In genomic region chr13:60230593-60230992, GRCh38 we compare ENCODE assay signal across 12 cellular contexts.
A peak's percentile ranks its signal among the peaks of the same experiment; 100 is the strongest.
DNase-seq lines count a peak whose midpoint lies in the region; ATAC-seq, FAIRE-seq and TF ChIP-seq lines count a peak whose summit lies in the region.
"Had no signal": no experiment of that assay in that cellular context is flagged by ENCODE, and none has a peak within 500 bp of the region (broad histone marks: within the 10 kb centered on the region; RNA-seq: fewer than 3 reads in every experiment).

No MANE protein-coding gene starts in this region.

- peak; percentile 87 for ATAC-seq in GM21390 (IDR thresholded peaks at IDR 0.05; ENCODE audit: unreplicated experiment)
- peak; percentile 54 for ATAC-seq in HG03354 (IDR thresholded peaks at IDR 0.05; ENCODE audit: poor library complexity, severe bottlenecking, unreplicated experiment)
- no peak for ATAC-seq in natural killer cell

- no peak overlapping the region for H3K56ac ChIP-seq in H1 (replicated peaks; ENCODE audit: insufficient read length, low read depth, low read length)

- H3K4me2 ChIP-seq in H1 (ENCODE audit: insufficient read depth in 1 of 2, low read depth in 2 of 2, low read length in 2 of 2) = no peak overlapping the region

- H3K36me3 ChIP-seq in H1 (ENCODE audit: control insufficient read depth in 2 of 4, insufficient read depth in 4 of 4, low read length in 3 of 4) = no peaks in the 10 kb centered on the region
- H3K36me3 ChIP-seq: pancreas had no signal

- CTCF ChIA-PET in H1 (lab: Charles Lee; ENCODE audit: partially characterized antibody) = interaction anchor here (0.5 to 1.8 kb wide), 4 partner anchors 75 to 99 kb away, joined by 3 to 5 read pairs (median 4); no protein-coding TSS in a partner anchor

- H3K36me3 Mint-ChIP-seq in activated T-helper 1 cell treated with anti-CD3 and anti-CD28 coated beads, Interleukin-12 subunit alpha, Interleukin-12 subunit beta, Interleukin-2, Interleukin-4 antibody, amounts not matched to agents 30 ng/mL and 10 ng/mL and 1 ng/mL, durations not matched to agents 14 hours and 24 hours and 36 hours (ENCODE audit: low read depth) = no peaks in the 10 kb centered on the region
- no peaks in the 10 kb centered on the region for H3K36me3 Mint-ChIP-seq in natural killer cell
- H3K36me3 Mint-ChIP-seq: activated naive CD8-positive, alpha-beta T cell treated with anti-CD3 and anti-CD28 coated beads, Interleukin-2, amount 10 ng/mL, durations not matched to agents 7 days and 5 days had no signal

- H2BK20ac ChIP-seq in H1 (ENCODE audit: low read length) = no peak overlapping the region

- H3K27me3 ChIP-seq in H1 (replicated peaks in 1 of 4; ENCODE audit: control insufficient read depth in 3 of 4, extremely low read depth in 1 of 4, insufficient read depth in 3 of 4, low read length in 3 of 4) = no peaks in the 10 kb centered on the region
- H3K27me3 ChIP-seq: pancreas had no signal

- H3K27me3 Mint-ChIP-seq in activated T-helper 1 cell treated with anti-CD3 and anti-CD28 coated beads, Interleukin-12 subunit alpha, Interleukin-12 subunit beta, Interleukin-2, Interleukin-4 antibody, amounts not matched to agents 30 ng/mL and 10 ng/mL and 1 ng/mL, durations not matched to agents 14 hours and 24 hours and 36 hours (ENCODE audit: insufficient read depth) = peaks cover 8% of the 10 kb centered on the region
- peaks cover 8 to 33% of the 10 kb centered on the region in 2 donors for H3K27me3 Mint-ChIP-seq in natural killer cell (ENCODE audit: low read depth in 2 of 2)

- no peak overlapping the region for H3K18ac ChIP-seq in H1 (ENCODE audit: extremely low read depth, low read length)

- peaks cover 8% of the 10 kb centered on the region for H3K4me1 Mint-ChIP-seq in activated T-helper 1 cell treated with anti-CD3 and anti-CD28 coated beads, Interleukin-12 subunit alpha, Interleukin-12 subunit beta, Interleukin-2, Interleukin-4 antibody, amounts not matched to agents 30 ng/mL and 10 ng/mL and 1 ng/mL, durations not matched to agents 14 hours and 24 hours and 36 hours (ENCODE audit: low read depth)
- no peaks in the 10 kb centered on the region for H3K4me1 Mint-ChIP-seq in natural killer cell

- no peaks in the 10 kb centered on the region for H3K79me2 ChIP-seq in H1 (ENCODE audit: control insufficient read depth in 1 of 2, insufficient read depth in 2 of 2, low read length in 2 of 2)

- no peak for FAIRE-seq in H1 (lab: Jason Lieb, UNC)
- FAIRE-seq: pancreas had no signal

- no peak overlapping the region for H3K23ac ChIP-seq in H1 (ENCODE audit: insufficient read length)

- no peak overlapping the region for H3K27ac Mint-ChIP-seq in activated T-helper 1 cell treated with anti-CD3 and anti-CD28 coated beads, Interleukin-12 subunit alpha, Interleukin-12 subunit beta, Interleukin-2, Interleukin-4 antibody, amounts not matched to agents 30 ng/mL and 10 ng/mL and 1 ng/mL, durations not matched to agents 14 hours and 24 hours and 36 hours
- no peak overlapping the region for H3K27ac Mint-ChIP-seq in natural killer cell
- H3K27ac Mint-ChIP-seq: activated naive CD8-positive, alpha-beta T cell treated with anti-CD3 and anti-CD28 coated beads, Interleukin-2, amount 10 ng/mL, durations not matched to agents 7 days and 5 days had no signal

- no peaks in the 10 kb centered on the region for H4K20me1 ChIP-seq in H1 (replicated peaks in 1 of 2; ENCODE audit: control insufficient read depth in 1 of 2, insufficient read depth in 2 of 2, low read length in 2 of 2)

- H4K91ac ChIP-seq in H1 (replicated peaks; ENCODE audit: insufficient read length, low read length) = no peak overlapping the region

- H3K4me1 ChIP-seq in H1 (replicated peaks in 1 of 4; ENCODE audit: control insufficient read depth in 3 of 4, insufficient read depth in 4 of 4, low read length in 3 of 4) = no peaks in the 10 kb centered on the region
- H3K4me1 ChIP-seq: pancreas had no signal

- H3K9me3 ChIP-seq in H1 (ENCODE audit: insufficient read depth in 2 of 2, low read depth in 1 of 2, low read length in 1 of 2) = no peaks in the 10 kb centered on the region
- H3K9me3 ChIP-seq: pancreas had no signal

- H3K4me3 ChIP-seq in H1 (ENCODE audit: extremely low read depth in 1 of 4, insufficient read depth in 2 of 4, low read depth in 3 of 4, low read length in 4 of 4) = no peak overlapping the region
- H3K4me3 ChIP-seq: pancreas had no signal

- H3K79me1 ChIP-seq in H1 (ENCODE audit: low read depth, low read length) = no peaks in the 10 kb centered on the region

- intact Hi-C loops in activated T-helper 1 cell treated with anti-CD3 and anti-CD28 coated beads, Interleukin-12 subunit alpha, Interleukin-12 subunit beta, Interleukin-2, Interleukin-4 antibody, amounts not matched to agents 30 ng/mL and 10 ng/mL and 1 ng/mL, durations not matched to agents 14 hours and 24 hours and 36 hours (cut with micrococcal nuclease) = no loop called here
- intact Hi-C loops in natural killer cell (cut with micrococcal nuclease) = no loop called here

- H3K9ac ChIP-seq in H1 (replicated peaks in 1 of 4; ENCODE audit: extremely low read depth in 1 of 4, low read depth in 3 of 4, low read length in 3 of 4) = no peak overlapping the region

- H2AFZ ChIP-seq in H1 (ENCODE audit: low read length) = 0 out of 2 replicates have a peak overlapping the region, but pooled peaks have one; percentile 29

- H2BK15ac ChIP-seq in H1 (ENCODE audit: low read length) = no peak overlapping the region

- no peak for TF ChIP-seq EP300 in H1 (IDR thresholded peaks at IDR 0.05; ENCODE audit: borderline replicate concordance in 1 of 2, low read depth in 2 of 2, low read length in 2 of 2)

- H3K23me2 ChIP-seq in H1 (ENCODE audit: low read depth, low read length) = no peaks in the 10 kb centered on the region

- no peak for TF ChIP-seq CTCF in H1 (IDR thresholded peaks at IDR 0.05; ENCODE audit: control extremely low read depth in 1 of 3, insufficient read depth in 1 of 3, low read depth in 1 of 3, low read length in 3 of 3)
- no peak for TF ChIP-seq CTCF in natural killer cell (IDR thresholded peaks at IDR 0.05)

- POLR2A ChIA-PET in H1 (lab: Charles Lee; ENCODE audit: partially characterized antibody) = no interaction called here

- no peak overlapping the region for H4K5ac ChIP-seq in H1 (ENCODE audit: insufficient read length, low read depth, low read length)

- WGBS in H1 (ENCODE audit: extremely low coverage in 1 of 2, insufficient coverage in 1 of 2, insufficient read length in 1 of 2, insufficient replicate concordance in 2 of 2, low coverage in 1 of 2, low lambda C conversion rate in 2 of 2, missing lambda C conversion rate in 1 of 2), 2 experiments = 95% methylated on average over 3 of the region's 3 CpGs; no CpG with 5 or more reads in 1 of the 2 experiments

- H4K8ac ChIP-seq in H1 (ENCODE audit: extremely low read depth, insufficient read depth, low read length) = no peak overlapping the region

- H2BK5ac ChIP-seq in H1 (ENCODE audit: low read depth, low read length) = no peak overlapping the region

- no peak overlapping the region for H3K4ac ChIP-seq in H1 (replicated peaks; ENCODE audit: insufficient read length, low read depth, low read length)

- H3K4me3 Mint-ChIP-seq in activated T-helper 1 cell treated with anti-CD3 and anti-CD28 coated beads, Interleukin-12 subunit alpha, Interleukin-12 subunit beta, Interleukin-2, Interleukin-4 antibody, amounts not matched to agents 30 ng/mL and 10 ng/mL and 1 ng/mL, durations not matched to agents 14 hours and 24 hours and 36 hours = no peak overlapping the region
- no peak overlapping the region for H3K4me3 Mint-ChIP-seq in natural killer cell
- H3K4me3 Mint-ChIP-seq: activated naive CD8-positive, alpha-beta T cell treated with anti-CD3 and anti-CD28 coated beads, Interleukin-2, amount 10 ng/mL, durations not matched to agents 7 days and 5 days had no signal

- no peak for TF ChIP-seq POLR2A in H1 (IDR thresholded peaks at IDR 0.05; ENCODE audit: control extremely low read depth in 1 of 2, low read depth in 2 of 2, low read length in 2 of 2)

- H3K14ac ChIP-seq in H1 (ENCODE audit: insufficient read length) = no peak overlapping the region

- H2AK5ac ChIP-seq in H1 (ENCODE audit: low read depth, low read length) = no peak overlapping the region

- TF ChIP-seq RAD21 in H1 (IDR thresholded peaks at IDR 0.05 in 1 of 2, conservative IDR thresholded peaks at IDR 0.05 in 1 of 2; ENCODE audit: low read depth in 2 of 2, low read length in 2 of 2) = no peak

- DNase-seq in Ammon's horn (ENCODE audit: low spot score) (peak; percentile 13), H1 (ENCODE audit: low read depth in 1 of 2, low spot score in 2 of 2) (no peak), natural killer cell (no peak), NAMALWA (ENCODE audit: low spot score) (no peak)
- DNase-seq in activated T-helper 1 cell treated with anti-CD3 and anti-CD28 coated beads, Interleukin-12 subunit alpha, Interleukin-12 subunit beta, Interleukin-2, Interleukin-4 antibody, amounts not matched to agents 30 ng/mL and 10 ng/mL and 1 ng/mL, durations not matched to agents 14 hours and 24 hours and 36 hours (ENCODE audit: low spot score) = no peak
- no peak for DNase-seq in activated T-cell treated with anti-CD3 and anti-CD28 coated beads, Interleukin-2, amount 50 U/mL, for 48 hours
- DNase-seq: activated naive CD8-positive, alpha-beta T cell treated with anti-CD3 and anti-CD28 coated beads, Interleukin-2, amount 10 ng/mL, durations not matched to agents 7 days and 5 days; head of caudate nucleus; pancreas had no signal

- H2BK120ac ChIP-seq in H1 (replicated peaks; ENCODE audit: low read depth, low read length) = no peak overlapping the region

- H2BK12ac ChIP-seq in H1 (ENCODE audit: low read depth, low read length) = no peak overlapping the region

- H3K9me3 Mint-ChIP-seq in activated T-helper 1 cell treated with anti-CD3 and anti-CD28 coated beads, Interleukin-12 subunit alpha, Interleukin-12 subunit beta, Interleukin-2, Interleukin-4 antibody, amounts not matched to agents 30 ng/mL and 10 ng/mL and 1 ng/mL, durations not matched to agents 14 hours and 24 hours and 36 hours = no peaks in the 10 kb centered on the region
- no peaks in the 10 kb centered on the region for H3K9me3 Mint-ChIP-seq in natural killer cell
- H3K9me3 Mint-ChIP-seq: activated naive CD8-positive, alpha-beta T cell treated with anti-CD3 and anti-CD28 coated beads, Interleukin-2, amount 10 ng/mL, durations not matched to agents 7 days and 5 days had no signal

- H3K27ac ChIP-seq in H1 (ENCODE audit: low read depth, low read length) = no peak overlapping the region
- H3K27ac ChIP-seq: C4-2B, pancreas had no signal

TF ChIP-seq in H1, 55 proteins besides CTCF, POLR2A, EP300 and RAD21 (continues in another document):
- TF ChIP-seq ZNF274 (IDR thresholded peaks at IDR 0.05; ENCODE audit: borderline replicate concordance, extremely low read depth, low read length) (no peak), RNF2 (IDR thresholded peaks at IDR 0.05; ENCODE audit: borderline replicate concordance, low read depth, low read length, missing control alignments, poor library complexity, severe bottlenecking) (no peak)

Comparison
In these comparisons a context has a peak if more than half of its experiments do, and no peak if none do; other contexts are left out.
1. ATAC-seq: peak in GM21390 (single experiment) and HG03354 (single experiment); none in natural killer cell (0 of 3).